Comparison of ENCODE assay signal across 16 cellular contexts in genomic region chr14:88748288-88748687, GRCh38. TPM values are rescaled to one million over a fixed set of nuclear protein-coding genes. Genes with fewer than 3 reads are reported as not detected.
DNase-seq lines count a peak whose midpoint lies in the region; ATAC-seq, FAIRE-seq and TF ChIP-seq lines count a peak whose summit lies in the region.
"Had no signal": no experiment of that assay in that cellular context is flagged by ENCODE, and none has a peak within 500 bp of the region (broad histone marks: within the 10 kb centered on the region; RNA-seq: fewer than 3 reads in every experiment).

No MANE protein-coding gene starts in this region.

- H2AFZ ChIP-seq in IMR-90 (replicated peaks; ENCODE audit: low read length, poor library complexity) (no peak overlapping the region), PC-9 (no peak overlapping the region), keratinocyte (ENCODE audit: control insufficient read depth, low read length) (no peak overlapping the region)

- dilution Hi-C loops in IMR-90 (cut with HindIII; ENCODE audit: low sequenced_read_pairs, unreplicated experiment) (no loop called here), keratinocyte (cut with MboI; ENCODE audit: extremely low pct_ligation_motif_present, low sequenced_read_pairs) (no loop called here)

- WGBS in IMR-90 (ENCODE audit: extremely low coverage in 2 of 2, insufficient read length in 1 of 2), 2 experiments = no CpG with 5 or more reads among the region's 1 CpG

- no peak overlapping the region for H2BK20ac ChIP-seq in IMR-90 (ENCODE audit: low read depth, low read length)

- peaks cover 11% of the 10 kb centered on the region; the same call in 1 of the 2 replicates for H3F3A ChIP-seq in PC-9 (ENCODE audit: insufficient read depth, low read depth)

- CTCF ChIA-PET in IMR-90 (lab: Yijun Ruan, JAX) (no interaction called here), PC-9 (lab: Charles Lee) (no interaction called here)

- H3K4me3 ChIP-seq in IMR-90 (ENCODE audit: insufficient read depth, low read depth, low read length) = no peak overlapping the region
- no peak overlapping the region for H3K4me3 ChIP-seq in PC-9
- peak overlapping the region; percentile 10 for H3K4me3 ChIP-seq in endocrine pancreas (ENCODE audit: control insufficient read depth, insufficient read depth, low read length)
- H3K4me3 ChIP-seq in keratinocyte (ENCODE audit: control insufficient read depth in 2 of 3, extremely low read depth in 1 of 3, insufficient read depth in 2 of 3, low read depth in 1 of 3, low read length in 3 of 3) = peak overlapping the region in 1 of 3 experiments; percentile 27
- H3K4me3 ChIP-seq: GM12878 had no signal

- H2AK5ac ChIP-seq in IMR-90 (ENCODE audit: low read depth, low read length) = no peak overlapping the region

- H3K4ac ChIP-seq in IMR-90 (ENCODE audit: low read depth, low read length) = no peak overlapping the region

- in situ Hi-C loops in IMR-90 (cut with MboI; ENCODE audit: low sequenced_read_pairs) = no loop called here

- no peak overlapping the region for H3K23ac ChIP-seq in IMR-90 (ENCODE audit: low read depth, low read length)

- H4K8ac ChIP-seq in IMR-90 (ENCODE audit: low read depth in 2 of 2, low read length in 2 of 2) = no peak overlapping the region

- DNase-seq in IMR-90 (peak; percentile 7), PC-9 (no peak), keratinocyte (ENCODE audit: low read depth, low spot score) (no peak), urothelium cell line (ENCODE audit: low spot score) (no peak), RKO (ENCODE audit: low spot score) (no peak), D721Med (ENCODE audit: insufficient read length, low spot score) (no peak)
- DNase-seq: C1 segment of cervical spinal cord; Calu3; CD4-positive, alpha-beta T cell; DMS79 had no signal

- peak; percentile 67 for FAIRE-seq in keratinocyte (lab: Jason Lieb, UNC)
- no peak for FAIRE-seq in urothelium cell line (lab: Jason Lieb, UNC)
- FAIRE-seq in D721Med (lab: Jason Lieb, UNC) = no peak
- FAIRE-seq: GM12878, GM18507, H54 had no signal

- intact Hi-C loops in IMR-90 (cut with micrococcal nuclease) (loop anchor here (5.0 kb wide), 1 partner anchor 56 kb away; no protein-coding TSS in a partner anchor), PC-9 (cut with micrococcal nuclease; ENCODE audit: unreplicated experiment) (no loop called here)

- no peak overlapping the region for H3K14ac ChIP-seq in IMR-90 (replicated peaks; ENCODE audit: low read depth, low read length)

- no peak for TF ChIP-seq CTCF in IMR-90 (conservative IDR thresholded peaks at IDR 0.05; ENCODE audit: low read depth, low read length)
- no peak for TF ChIP-seq CTCF in PC-9 (conservative IDR thresholded peaks at IDR 0.05)
- no peak for TF ChIP-seq CTCF in keratinocyte (optimal IDR thresholded peaks at IDR 0.05 in 1 of 3, IDR thresholded peaks at IDR 0.05 in 1 of 3, conservative IDR thresholded peaks at IDR 0.05 in 1 of 3; ENCODE audit: extremely low read depth in 1 of 3, insufficient read depth in 2 of 3, low read length in 3 of 3)
- TF ChIP-seq CTCF in D721Med (IDR thresholded peaks at IDR 0.05; ENCODE audit: insufficient read depth, missing control alignments) = no peak

- H4K5ac ChIP-seq in IMR-90 (ENCODE audit: low read depth, low read length) = no peak overlapping the region

- no peak for TF ChIP-seq RAD21 in IMR-90 (IDR thresholded peaks at IDR 0.05; ENCODE audit: low read length)

- H4K20me1 ChIP-seq in IMR-90 (ENCODE audit: insufficient read depth, low read length) (no peaks in the 10 kb centered on the region), PC-9 (ENCODE audit: insufficient read depth) (no peaks in the 10 kb centered on the region), keratinocyte (ENCODE audit: control insufficient read depth, extremely low read depth, insufficient read depth, low read length) (no peaks in the 10 kb centered on the region)

- no peak for TF ChIP-seq POLR2A in IMR-90 (IDR thresholded peaks at IDR 0.05; ENCODE audit: low read depth, low read length)

- POLR2A ChIA-PET in IMR-90 (lab: Charles Lee; ENCODE audit: unreplicated experiment) = interaction anchor here (0.8 kb wide), 1 partner anchor 11 kb away, joined by 3 read pairs; no protein-coding TSS in a partner anchor
- POLR2A ChIA-PET in PC-9 (lab: Charles Lee; ENCODE audit: unreplicated experiment) = no interaction called here

- no peak overlapping the region for H3K18ac ChIP-seq in IMR-90 (ENCODE audit: low read depth, low read length)

- no peak overlapping the region for H2BK120ac ChIP-seq in IMR-90 (ENCODE audit: low read depth, low read length)

- H3K56ac ChIP-seq in IMR-90 (ENCODE audit: extremely low read depth, insufficient read depth, low read length) = no peak overlapping the region

- BruUV-seq in IMR-90 (replicated peaks; lab: Mats Ljungman, UMichigan) = no TSS peak
- no TSS peak for BruUV-seq in PC-9 (replicated peaks; lab: Mats Ljungman, UMichigan)

- H3K79me2 ChIP-seq in PC-9 (ENCODE audit: low read depth) (no peaks in the 10 kb centered on the region), keratinocyte (ENCODE audit: control insufficient read depth, insufficient read depth, low read length) (no peaks in the 10 kb centered on the region)

- peaks cover 6 to 22% of the 10 kb centered on the region in 2 experiments; a peak in 3 of 4 replicates for H3K79me1 ChIP-seq in IMR-90 (ENCODE audit: low read depth in 1 of 2, low read length in 2 of 2)

- H3K36me3 ChIP-seq in IMR-90 (ENCODE audit: control insufficient read depth, insufficient read depth, low read length) (no peaks in the 10 kb centered on the region), PC-9 (ENCODE audit: low read depth) (no peaks in the 10 kb centered on the region), endocrine pancreas (ENCODE audit: control insufficient read depth, insufficient read depth, low read length) (no peaks in the 10 kb centered on the region), keratinocyte (ENCODE audit: control insufficient read depth in 2 of 2, extremely low read depth in 1 of 2, insufficient read depth in 2 of 2, low read length in 2 of 2) (no peaks in the 10 kb centered on the region)

- H3K9me3 ChIP-seq in IMR-90 (ENCODE audit: control insufficient read depth, insufficient read depth, low read length) = no peaks in the 10 kb centered on the region
- no peaks in the 10 kb centered on the region for H3K9me3 ChIP-seq in PC-9 (ENCODE audit: insufficient read depth, low read depth)
- no peaks in the 10 kb centered on the region for H3K9me3 ChIP-seq in endocrine pancreas (ENCODE audit: control insufficient read depth, low read length)
- no peaks in the 10 kb centered on the region for H3K9me3 ChIP-seq in keratinocyte (ENCODE audit: control insufficient read depth, low read depth, low read length)

- H2BK15ac ChIP-seq in IMR-90 (ENCODE audit: low read depth, low read length) = no peak overlapping the region

- no peak overlapping the region for H4K91ac ChIP-seq in IMR-90 (ENCODE audit: insufficient read depth, low read depth, low read length)

- no peak overlapping the region for H3K27ac ChIP-seq in IMR-90 (ENCODE audit: insufficient read depth, low read length)
- H3K27ac ChIP-seq in PC-9 = peak overlapping the region; percentile 43; the same call in 1 of the 2 replicates
- no peak overlapping the region for H3K27ac ChIP-seq in keratinocyte (ENCODE audit: control insufficient read depth, insufficient read depth, low read length)

- H2BK5ac ChIP-seq in IMR-90 (ENCODE audit: low read depth, low read length, poor library complexity, severe bottlenecking) = no peak overlapping the region

- H3K9ac ChIP-seq in IMR-90 (ENCODE audit: low read depth, low read length) = no peak overlapping the region
- no peak overlapping the region for H3K9ac ChIP-seq in endocrine pancreas (ENCODE audit: control insufficient read depth, insufficient read depth, low read length)
- no peak overlapping the region for H3K9ac ChIP-seq in keratinocyte (ENCODE audit: control insufficient read depth, extremely low read depth, insufficient read depth, low read length)

- H3K27me3 ChIP-seq in IMR-90 (ENCODE audit: control insufficient read depth, insufficient read depth, low read length) (no peaks in the 10 kb centered on the region), PC-9 (ENCODE audit: insufficient read depth, low read depth) (no peaks in the 10 kb centered on the region), endocrine pancreas (ENCODE audit: control insufficient read depth, insufficient read depth, low read length) (no peaks in the 10 kb centered on the region), keratinocyte (ENCODE audit: control insufficient read depth, extremely low read depth, insufficient read depth, low read length) (no peaks in the 10 kb centered on the region)

- H3K9me1 ChIP-seq in IMR-90 (ENCODE audit: insufficient read depth, low read length) (0 out of 2 replicates have a peak, but pooled peaks cover 2% of the 10 kb centered on the region), keratinocyte (ENCODE audit: control insufficient read depth, extremely low read depth, insufficient read depth, low read length) (no peaks in the 10 kb centered on the region)

- H2AK9ac ChIP-seq in IMR-90 (replicated peaks; ENCODE audit: low read depth, low read length, poor library complexity) = no peak overlapping the region

- no peaks in the 10 kb centered on the region for H3K9me2 ChIP-seq in PC-9 (ENCODE audit: insufficient read depth)

- no peak for ATAC-seq in IMR-90 (ENCODE audit: low read depth)
- ATAC-seq in HG02852 (IDR thresholded peaks at IDR 0.05; ENCODE audit: unreplicated experiment) = no peak
- ATAC-seq: GM12878 had no signal

- H3K4me2 ChIP-seq in IMR-90 (ENCODE audit: low read depth, low read length) = no peak overlapping the region
- H3K4me2 ChIP-seq in PC-9 = no peak overlapping the region
- peak overlapping the region; percentile 9 for H3K4me2 ChIP-seq in keratinocyte (ENCODE audit: control insufficient read depth, extremely low read depth, insufficient read depth, low read depth, low read length)

- peaks cover 4% of the 10 kb centered on the region; the same call in 1 of the 2 replicates for H3K4me1 ChIP-seq in IMR-90 (ENCODE audit: control insufficient read depth, insufficient read depth, low read length)
- peaks cover 26% of the 10 kb centered on the region for H3K4me1 ChIP-seq in PC-9 (replicated peaks; ENCODE audit: insufficient read depth)
- H3K4me1 ChIP-seq in endocrine pancreas (ENCODE audit: control insufficient read depth, insufficient read depth, low read length) = peaks cover 35% of the 10 kb centered on the region
- peaks cover 18% of the 10 kb centered on the region for H3K4me1 ChIP-seq in keratinocyte (ENCODE audit: control insufficient read depth, extremely low read depth, insufficient read depth, low read length)

RNA-seq across cellular contexts. Expression of gene EML5, which starts 44.5 kb away (rescaled TPM):
- total RNA-seq in IMR-90 (2012; rRNA removed) (22.2 and 34.7 TPM in 2 replicates), PC-9 (2021) (0.43 and 0.46 TPM in 2 replicates)
- polyA plus RNA-seq in IMR-90 (2012; rRNA removed) (5.7 and 8.1 TPM in 2 replicates), keratinocyte (0.60 to 2.0 TPM (median 1.4 TPM) in 3 replicates)
- 0.71 and 1.5 TPM in 2 replicates for polyA plus RNA-seq in IMR-90 (2012; cell fraction: cytosol; rRNA removed)
- 2.3 and 18.3 TPM in 2 replicates for polyA plus RNA-seq in IMR-90 (2012; cell fraction: nucleus; rRNA removed; ENCODE audit: low replicate concordance)
- polyA plus RNA-seq in keratinocyte (2011; ENCODE audit: low read depth) = 2.4 TPM
- 0.65 and 1.1 TPM in 2 replicates for polyA plus RNA-seq in keratinocyte (2011; cell fraction: cytosol; rRNA removed)
- 2.9 and 3.5 TPM in 2 replicates for polyA plus RNA-seq in keratinocyte (2011; cell fraction: nucleus; rRNA removed)
- 1.0 and 2.0 TPM in 2 replicates for polyA plus RNA-seq in keratinocyte (2012; ENCODE audit: low replicate concordance)
- 0.89 to 5.4 TPM (median 1.3 TPM) in 3 replicates for polyA minus RNA-seq in keratinocyte
- 3.3 TPM for polyA minus RNA-seq in keratinocyte (2011; cell fraction: cytosol; rRNA and poly(A)+ RNA removed)
- polyA minus RNA-seq in keratinocyte (2011; cell fraction: nucleus; rRNA and poly(A)+ RNA removed) = 6.8 and 15.4 TPM in 2 replicates
- total RNA-seq: G401 had no signal

Comparison
In these comparisons a context has a peak if more than half of its experiments do, and no peak if none do; other contexts are left out.
1. RNA of gene EML5, which starts 44.5 kb away (total RNA-seq): 22.2 to 34.7 TPM in IMR-90; 0.43 to 0.46 TPM in PC-9; every median in the first group is over 10 times any median in the second.